16 cellular contexts compared by ENCODE assay signal in genomic region chr11:115269193-115269592, GRCh38.
DNase-seq lines count a peak whose midpoint lies in the region; TF ChIP-seq lines count a peak whose summit lies in the region.
"Had no signal": no experiment of that assay in that cellular context is flagged by ENCODE, and none has a peak within 500 bp of the region (broad histone marks: within the 10 kb centered on the region; RNA-seq: fewer than 3 reads in every experiment).

No MANE protein-coding gene starts in this region.

- H3K4me3 Mint-ChIP-seq in nephron = no peak overlapping the region
- H3K4me3 Mint-ChIP-seq: GM23338 had no signal

- no peaks in the 10 kb centered on the region for H3K9me3 Mint-ChIP-seq in nephron
- H3K9me3 Mint-ChIP-seq: GM23338 had no signal

- no peak for TF ChIP-seq CTCF in nephron (IDR thresholded peaks at IDR 0.05; ENCODE audit: unreplicated experiment in 3 of 3)

- peak overlapping the region in 2 of 3 experiments; percentile 13 to 51 for H3K27ac Mint-ChIP-seq in nephron
- H3K27ac Mint-ChIP-seq: GM23338 had no signal

- DNase-seq in NCI-H446 (lab: John Stamatoyannopoulos, UW) (peak; percentile 23 to 57), caudate nucleus (lab: John Stamatoyannopoulos, UW) (peak in 15 of 61 donors; percentile 6 to 64 (median 26)), DMS 273 (lab: John Stamatoyannopoulos, UW; ENCODE audit: unreplicated experiment) (no peak), NCI-H187 treated with DMSO at 0.1 percent for 48 hours (lab: John Stamatoyannopoulos, UW) (no peak), GM19238 (ENCODE audit: insufficient read length, low spot score) (no peak), MV-4-11 (lab: John Stamatoyannopoulos, UW) (no peak)
- DNase-seq: ACHN, DND-41, NCI-H1436, NCI-H2029, NCI-H345, Peyer's patch had no signal

- H3K27me3 Mint-ChIP-seq in nephron (ENCODE audit: low read depth) = peaks cover 6% of the 10 kb centered on the region

- H3K27ac ChIP-seq in caudate nucleus (ENCODE audit: low read depth, low read length) = peak overlapping the region; percentile 36
- H3K27ac ChIP-seq: C4-2B, Peyer's patch, SJSA1 had no signal

- no peaks in the 10 kb centered on the region for H3K36me3 Mint-ChIP-seq in nephron (ENCODE audit: low read depth)

- peaks cover 50% of the 10 kb centered on the region for H3K4me1 Mint-ChIP-seq in nephron

Comparison
In these comparisons a context has a peak if more than half of its experiments do, and no peak if none do; other contexts are left out.
1. DNase-seq: peak in NCI-H446 (2 of 2); none in DMS 273 (single experiment), NCI-H187 treated with DMSO at 0.1 percent for 48 hours (single experiment), GM19238 (single experiment) and MV-4-11 (single experiment).